In the genomic region with DNA sequence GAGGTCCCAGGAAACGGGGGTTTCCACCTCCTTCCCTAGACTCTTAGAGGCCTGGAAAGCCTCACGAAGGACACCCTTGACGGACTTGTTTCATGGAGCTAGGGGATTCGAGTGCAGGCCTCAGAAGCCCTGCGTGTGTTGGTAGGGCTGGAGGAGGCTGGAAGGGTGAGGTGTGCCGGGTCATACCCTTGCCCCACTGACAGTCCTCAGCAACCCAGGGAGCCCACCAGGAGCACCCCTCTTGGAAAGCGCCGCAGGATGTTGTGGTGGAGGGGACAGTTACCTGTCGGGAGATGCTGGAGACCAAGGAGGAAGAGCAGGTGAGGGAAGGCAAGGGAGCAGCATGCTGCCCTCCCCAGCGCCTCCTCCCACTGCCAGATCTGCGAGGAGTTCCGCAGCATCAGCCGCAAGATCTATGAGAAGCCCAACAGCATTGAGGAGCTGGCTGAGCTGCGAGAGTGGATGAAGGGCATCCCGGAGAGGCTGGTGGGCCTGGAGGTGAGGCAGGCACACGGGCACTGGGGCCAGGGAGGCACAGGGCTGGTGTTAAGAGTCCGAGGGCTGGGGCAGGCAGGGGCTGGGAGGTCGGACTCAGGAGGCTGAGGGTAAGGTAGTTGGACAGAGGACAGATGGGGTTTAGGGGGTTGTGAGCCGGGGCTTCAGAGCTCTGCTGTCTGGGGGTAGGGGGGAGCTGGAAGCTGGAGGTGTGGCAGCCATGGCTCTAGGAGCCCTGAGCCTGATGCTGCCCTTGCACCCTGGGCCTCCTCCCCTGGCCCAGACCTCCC, we compare ENCODE assay signal across 16 cellular contexts.
"Had no signal": no experiment of that assay in that cellular context is flagged by ENCODE, and none has a peak within 500 bp of the region (broad histone marks: within the 10 kb centered on the region; RNA-seq: fewer than 3 reads in every experiment).

No MANE protein-coding gene starts in this region.

- H3K4me3 ChIP-seq: mucosa of descending colon, tibial artery had no signal

- H3K27me3 Mint-ChIP-seq: activated CD4-positive, alpha-beta memory T cell treated with anti-CD3 and anti-CD28 coated beads for 36 hours; activated naive CD4-positive, alpha-beta T cell treated with anti-CD3 and anti-CD28 coated beads, Interleukin-2, amount 10 ng/mL, durations not matched to agents 7 days and 5 days; stimulated activated naive CD8-positive, alpha-beta T cell treated with anti-CD3 and anti-CD28 coated beads, Interleukin-15, Interleukin-2, amounts not matched to agents 100 ng/mL and 50 ng/mL, for 24 hours had no signal

- H3K27me3 ChIP-seq: tibial artery had no signal

- DNase-seq: activated CD4-positive, alpha-beta memory T cell treated with anti-CD3 and anti-CD28 coated beads for 36 hours; activated CD4-positive, alpha-beta T cell treated with anti-CD3 and anti-CD28 coated beads for 4 hours; activated CD4-positive, CD25-positive, alpha-beta regulatory T cell; activated effector memory CD4-positive, alpha-beta T cell treated with Interleukin-2 at 50 U/mL for 16 hours; activated naive CD4-positive, alpha-beta T cell treated with anti-CD3 and anti-CD28 coated beads, Interleukin-2, amount 10 ng/mL, durations not matched to agents 7 days and 5 days; activated T-cell treated with anti-CD3 and anti-CD28 coated beads, Interleukin-2, amount 50 U/mL, for 72 hours; amygdala; erythroblast; foreskin fibroblast; mesendoderm; nucleus accumbens; stimulated activated CD4-positive, alpha-beta T cell treated with anti-CD3 and anti-CD28 coated beads, Interleukin-4, amount 100 ng/mL, for 1 hour; tibial artery had no signal

- H3K9me3 Mint-ChIP-seq: activated CD4-positive, alpha-beta memory T cell treated with anti-CD3 and anti-CD28 coated beads for 36 hours; activated naive CD4-positive, alpha-beta T cell treated with anti-CD3 and anti-CD28 coated beads, Interleukin-2, amount 10 ng/mL, durations not matched to agents 7 days and 5 days; activated T-cell treated with anti-CD3 and anti-CD28 coated beads, Interleukin-2, amount 50 U/mL, for 72 hours; nephron progenitor cell; stimulated activated naive CD8-positive, alpha-beta T cell treated with anti-CD3 and anti-CD28 coated beads, Interleukin-15, Interleukin-2, amounts not matched to agents 100 ng/mL and 50 ng/mL, for 24 hours had no signal

- H3K27ac Mint-ChIP-seq: activated CD4-positive, alpha-beta memory T cell treated with anti-CD3 and anti-CD28 coated beads for 36 hours; activated naive CD4-positive, alpha-beta T cell treated with anti-CD3 and anti-CD28 coated beads, Interleukin-2, amount 10 ng/mL, durations not matched to agents 7 days and 5 days; activated T-cell treated with anti-CD3 and anti-CD28 coated beads, Interleukin-2, amount 50 U/mL, for 72 hours; nephron progenitor cell; stimulated activated naive CD8-positive, alpha-beta T cell treated with anti-CD3 and anti-CD28 coated beads, Interleukin-15, Interleukin-2, amounts not matched to agents 100 ng/mL and 50 ng/mL, for 24 hours had no signal

- H3K27ac ChIP-seq: tibial artery had no signal

- H3K4me1 Mint-ChIP-seq: activated naive CD4-positive, alpha-beta T cell treated with anti-CD3 and anti-CD28 coated beads, Interleukin-2, amount 10 ng/mL, durations not matched to agents 7 days and 5 days had no signal

- H3K9me3 ChIP-seq: mucosa of descending colon, tibial artery had no signal

- H3K4me3 Mint-ChIP-seq: activated CD4-positive, alpha-beta memory T cell treated with anti-CD3 and anti-CD28 coated beads for 36 hours; activated naive CD4-positive, alpha-beta T cell treated with anti-CD3 and anti-CD28 coated beads, Interleukin-2, amount 10 ng/mL, durations not matched to agents 7 days and 5 days; activated T-cell treated with anti-CD3 and anti-CD28 coated beads, Interleukin-2, amount 50 U/mL, for 72 hours; nephron progenitor cell; stimulated activated naive CD8-positive, alpha-beta T cell treated with anti-CD3 and anti-CD28 coated beads, Interleukin-15, Interleukin-2, amounts not matched to agents 100 ng/mL and 50 ng/mL, for 24 hours had no signal

- ATAC-seq: activated T-cell treated with anti-CD3 and anti-CD28 coated beads, Interleukin-2, amount 50 U/mL, for 72 hours; mucosa of descending colon had no signal
